In genomic region chr11:73317803-73318202, GRCh38 we compare ENCODE assay signal across 15 cellular contexts. TPM values are rescaled to one million over a fixed set of nuclear protein-coding genes. Genes with fewer than 3 reads are reported as not detected.
DNase-seq lines count a peak whose midpoint lies in the region; ATAC-seq and TF ChIP-seq lines count a peak whose summit lies in the region.
"Had no signal": no experiment of that assay in that cellular context is flagged by ENCODE, and none has a peak within 500 bp of the region (broad histone marks: within the 10 kb centered on the region; RNA-seq: fewer than 3 reads in every experiment).

No MANE protein-coding gene starts in this region.

- H3K4me2 ChIP-seq in Loucy (ENCODE audit: low read depth, low read length, poor library complexity, severe bottlenecking) = peak overlapping the region; percentile 21

- H3K9me3 ChIP-seq in Loucy (ENCODE audit: insufficient read depth, low read depth, low read length) (no peaks in the 10 kb centered on the region), lung (ENCODE audit: control insufficient read depth in 2 of 2, insufficient read depth in 1 of 2, low read length in 1 of 2) (no peaks in the 10 kb centered on the region)

- 71 to 75% methylated on average over 3 of the region's 3 CpGs for WGBS in lung, 2 donors

- DNase-seq in dorsolateral prefrontal cortex = no peak
- DNase-seq in lung (ENCODE audit: low spot score) = no peak
- DNase-seq in substantia nigra (lab: John Stamatoyannopoulos, UW) = peak in 2 of 49 donors; percentile 58 to 62
- no peak for DNase-seq in stimulated activated CD4-positive, alpha-beta T cell treated with anti-CD3 and anti-CD28 coated beads, Interleukin-4, amount 100 ng/mL, for 1 hour
- no peak for DNase-seq in NCI-H1694 (lab: John Stamatoyannopoulos, UW)
- DNase-seq in T-helper 1 cell = no peak
- DNase-seq: activated effector memory CD4-positive, alpha-beta T cell treated with Interleukin-2 at 50 U/mL for 16 hours; effector CD8-positive, alpha-beta T cell; NCI-H1436 treated with DMSO at 0.1 percent for 48 hours; SW 1271 had no signal

- ATAC-seq in lung (ENCODE audit: insufficient read depth, low FRiP score) (no peak), GM21786 (IDR thresholded peaks at IDR 0.05; ENCODE audit: unreplicated experiment) (no peak)

- TF ChIP-seq CTCF in Loucy (conservative IDR thresholded peaks at IDR 0.05; ENCODE audit: low read length) (no peak), dorsolateral prefrontal cortex (IDR thresholded peaks at IDR 0.05 in 54 of 56, conservative IDR thresholded peaks at IDR 0.05 in 2 of 56; ENCODE audit: low read depth in 1 of 56, partially characterized antibody in 56 of 56) (no peak), lung (IDR thresholded peaks at IDR 0.05; ENCODE audit: control extremely low read depth, extremely low read depth) (no peak)

- H3K9me2 ChIP-seq in Loucy (replicated peaks; ENCODE audit: low read depth, low read length) = no peaks in the 10 kb centered on the region

- H4K20me1 ChIP-seq in Loucy (ENCODE audit: insufficient read depth, low read length, poor library complexity, severe bottlenecking) = no peaks in the 10 kb centered on the region

- H3K36me3 ChIP-seq in Loucy (ENCODE audit: insufficient read depth, low read length) = no peaks in the 10 kb centered on the region
- no peaks in the 10 kb centered on the region for H3K36me3 ChIP-seq in lung (ENCODE audit: control insufficient read depth in 2 of 2, insufficient read depth in 2 of 2, low read length in 2 of 2)

- H3K4me3 ChIP-seq in Loucy (ENCODE audit: low read length, poor library complexity, severe bottlenecking) (no peak overlapping the region), dorsolateral prefrontal cortex (peak overlapping the region in 2 of 59 donors; percentile 4 to 10), lung (no peak overlapping the region)

- peaks cover 12% of the 10 kb centered on the region; the same call in 1 of the 2 replicates for H3K79me2 ChIP-seq in Loucy (ENCODE audit: insufficient read depth, low read length)

- peak overlapping the region in 58 of 59 donors; percentile 3 to 95 (median 80) for H3K27ac ChIP-seq in dorsolateral prefrontal cortex
- peak overlapping the region; percentile 73 to 88 for H3K27ac ChIP-seq in lung (ENCODE audit: low read depth in 1 of 2, low read length in 1 of 2)
- peak overlapping the region; percentile 37 for H3K27ac ChIP-seq in substantia nigra (ENCODE audit: low read depth, low read length, poor library complexity, severe bottlenecking)
- H3K27ac ChIP-seq: VCaP had no signal

- H3F3A ChIP-seq in Loucy (ENCODE audit: low read depth) = 0 out of 2 replicates have a peak, but pooled peaks cover 4% of the 10 kb centered on the region

- peaks cover 73% of the 10 kb centered on the region for H3K4me1 ChIP-seq in Loucy (ENCODE audit: insufficient read depth, low read length, poor library complexity, severe bottlenecking)
- H3K4me1 ChIP-seq in lung (ENCODE audit: control insufficient read depth in 2 of 2, insufficient read depth in 2 of 2, low read length in 2 of 2) = peaks cover 33 to 71% of the 10 kb centered on the region in 2 donors

- intact Hi-C loops in dorsolateral prefrontal cortex (cut with DNase I) = loop anchor here in 1 of 2 donors (2.0 kb wide), 1 partner anchor 15 kb away; no protein-coding TSS in a partner anchor

- no peak overlapping the region for H2AFZ ChIP-seq in Loucy (ENCODE audit: low read length)

- H3K9ac ChIP-seq in Loucy (ENCODE audit: low read depth, low read length, poor library complexity, severe bottlenecking) = no peak overlapping the region

- no peaks in the 10 kb centered on the region for H3K27me3 ChIP-seq in Loucy (ENCODE audit: insufficient read depth, low read length, poor library complexity, severe bottlenecking)
- no peaks in the 10 kb centered on the region for H3K27me3 ChIP-seq in dorsolateral prefrontal cortex
- no peaks in the 10 kb centered on the region for H3K27me3 ChIP-seq in lung (ENCODE audit: control insufficient read depth, insufficient read depth)

RNA-seq across cellular contexts. Expression of gene ARHGEF17, which starts 9.7 kb away (rescaled TPM):
- total RNA-seq in dorsolateral prefrontal cortex (100 to 1,000 TPM in 102 of 120 experiments, 10 to 100 TPM in 18; 74.0 to 177 (median 117) TPM), lung (10 to 100 TPM; 67.6 to 74.6 TPM)
- 10 to 100 TPM; 27.9 to 39.4 TPM for polyA plus RNA-seq in lung

RNA-seq across cellular contexts. Expression of gene P2RY6, which starts 45.7 kb away (rescaled TPM):
- total RNA-seq in dorsolateral prefrontal cortex = 10 to 100 TPM in 4 of 120 experiments, 1 to 10 TPM in 93, under 1 TPM in 22, not detected in 1; 0.36 to 14.3 (median 1.8) TPM
- 1 to 10 TPM; 3.1 to 4.2 TPM for total RNA-seq in lung
- polyA plus RNA-seq in lung = 10 to 100 TPM in 1 of 2 donors, 1 to 10 TPM in 1; 3.0 to 13.0 TPM
- total RNA-seq: fibroblast of villous mesenchyme, OCI-LY7 had no signal

RNA-seq across cellular contexts. Expression of gene RELT, which starts 58.4 kb away (rescaled TPM):
- 10 to 100 TPM in 110 of 120 experiments, 1 to 10 TPM in 10; 8.6 to 36.1 (median 12.8) TPM for total RNA-seq in dorsolateral prefrontal cortex
- total RNA-seq in lung = 10 to 100 TPM in 1 of 2 donors, 1 to 10 TPM in 1; 6.0 to 25.4 TPM
- 10 to 100 TPM in 1 of 2 donors, 1 to 10 TPM in 1; 7.1 to 25.0 TPM for polyA plus RNA-seq in lung
